In the genomic region with DNA sequence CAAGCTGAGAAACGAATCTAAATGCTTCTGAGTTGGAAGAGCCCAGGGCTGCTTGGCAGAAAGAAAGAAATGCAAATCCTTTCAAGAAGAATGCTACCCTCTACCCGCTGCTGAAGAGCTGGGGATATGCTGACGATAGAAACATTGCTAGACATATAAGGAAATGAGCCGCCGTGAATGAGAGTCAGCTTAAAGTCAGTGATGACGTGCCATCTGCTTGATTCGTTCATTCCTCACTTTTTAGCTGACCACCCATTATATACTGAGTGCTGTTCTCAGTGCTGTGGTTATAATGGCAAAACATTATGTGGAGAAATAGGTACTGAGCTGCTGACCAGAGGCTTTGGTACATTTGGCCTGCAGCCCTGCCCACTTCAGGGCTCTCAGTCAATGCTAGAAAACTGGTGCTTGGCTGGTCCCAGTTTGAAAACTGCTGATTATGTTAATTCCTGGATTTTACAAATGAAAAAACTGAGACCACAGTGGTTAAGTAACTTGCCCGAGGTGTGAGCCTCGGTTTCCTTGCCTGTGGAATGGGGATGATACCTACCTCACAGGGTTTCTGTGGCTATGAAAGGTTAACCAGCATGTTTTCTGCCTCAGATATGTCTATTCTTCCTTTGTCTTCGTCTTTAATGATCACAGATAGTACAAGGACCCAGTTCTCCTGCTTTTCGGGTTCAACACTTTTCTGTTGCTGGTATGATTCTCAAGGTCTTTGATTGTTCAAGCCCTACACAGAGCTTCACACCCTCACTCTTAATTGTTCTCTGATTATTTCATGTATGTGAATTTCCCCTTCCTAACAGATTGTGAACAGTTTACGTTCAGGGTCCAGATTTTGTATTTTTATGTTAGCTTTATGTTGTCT, we compare ENCODE assay signal across 7 cellular contexts. TPM values are rescaled to one million over a fixed set of nuclear protein-coding genes. Genes with fewer than 3 reads are reported as not detected.
DNase-seq lines count a peak whose midpoint lies in the region; ATAC-seq and TF ChIP-seq lines count a peak whose summit lies in the region.

No MANE protein-coding gene starts in this region.

- H3K9ac ChIP-seq in smooth muscle cell (ENCODE audit: low read depth) = peak overlapping the region; percentile 73
- H3K9ac ChIP-seq in trophoblast cell (ENCODE audit: low read length) = no peak overlapping the region

- ATAC-seq in activated CD8-positive, alpha-beta T cell treated with anti-CD3 and anti-CD28 coated beads for 36 hours = peak; percentile 64
- ATAC-seq in HG03571 (IDR thresholded peaks at IDR 0.05; ENCODE audit: unreplicated experiment) = no peak
- ATAC-seq in GM18505 (IDR thresholded peaks at IDR 0.05; ENCODE audit: unreplicated experiment) = no peak

- H3K36me3 Mint-ChIP-seq in activated CD8-positive, alpha-beta T cell treated with anti-CD3 and anti-CD28 coated beads for 36 hours (ENCODE audit: low read depth) = no peaks in the 10 kb centered on the region

- DNase-seq in HS-5 (ENCODE audit: low read depth) = peak; percentile 30
- peak; percentile 22 for DNase-seq in activated CD8-positive, alpha-beta T cell treated with anti-CD3 and anti-CD28 coated beads for 36 hours
- DNase-seq in right atrium auricular region (ENCODE audit: low spot score) = no peak
- no peak for DNase-seq in smooth muscle cell (lab: John Stamatoyannopoulos, UW; ENCODE audit: unreplicated experiment)
- no peak for DNase-seq in trophoblast cell

- H3K79me2 ChIP-seq in smooth muscle cell (ENCODE audit: low read depth) (peaks cover 36% of the 10 kb centered on the region), trophoblast cell (ENCODE audit: control insufficient read depth, insufficient read depth, low read length, poor library complexity) (peaks cover 2% of the 10 kb centered on the region)

- H4K8ac ChIP-seq in trophoblast cell (ENCODE audit: low read depth, low read length) = no peak overlapping the region

- H3K27ac Mint-ChIP-seq in activated CD8-positive, alpha-beta T cell treated with anti-CD3 and anti-CD28 coated beads for 36 hours = peak overlapping the region; percentile 44

- WGBS in smooth muscle cell (ENCODE audit: low lambda C conversion rate) = 44% methylated on average over 12 of the region's 12 CpGs
- no CpG with 5 or more reads among the region's 12 CpGs for WGBS in trophoblast cell (ENCODE audit: extremely low coverage, insufficient coverage, insufficient read length)

- H3K4me1 ChIP-seq in right atrium auricular region (peaks cover 0 to 39% of the 10 kb centered on the region in 2 donors), smooth muscle cell (ENCODE audit: low read depth) (peaks cover 37% of the 10 kb centered on the region), trophoblast cell (ENCODE audit: control insufficient read depth in 1 of 2, insufficient read depth in 2 of 2, low read length in 2 of 2) (no peaks in the 10 kb centered on the region)

- intact Hi-C loops in activated CD8-positive, alpha-beta T cell treated with anti-CD3 and anti-CD28 coated beads for 36 hours (cut with micrococcal nuclease) = no loop called here

- no peaks in the 10 kb centered on the region for H3K27me3 Mint-ChIP-seq in activated CD8-positive, alpha-beta T cell treated with anti-CD3 and anti-CD28 coated beads for 36 hours

- peaks cover 23% of the 10 kb centered on the region for H3F3A ChIP-seq in smooth muscle cell (ENCODE audit: low read depth)

- H3K79me1 ChIP-seq in trophoblast cell (ENCODE audit: low read length) = no peaks in the 10 kb centered on the region

- H2AFZ ChIP-seq in smooth muscle cell (ENCODE audit: low read depth) (peak overlapping the region; percentile 14), trophoblast cell (ENCODE audit: insufficient read depth, low read length, poor library complexity) (no peak overlapping the region)

- H3K27me3 ChIP-seq in right atrium auricular region (no peaks in the 10 kb centered on the region), smooth muscle cell (ENCODE audit: low read depth) (no peaks in the 10 kb centered on the region), trophoblast cell (ENCODE audit: insufficient read depth, low read length) (no peaks in the 10 kb centered on the region)

- no peaks in the 10 kb centered on the region for H3K9me3 Mint-ChIP-seq in activated CD8-positive, alpha-beta T cell treated with anti-CD3 and anti-CD28 coated beads for 36 hours

- H3K9me3 ChIP-seq in right atrium auricular region = no peaks in the 10 kb centered on the region
- H3K9me3 ChIP-seq in smooth muscle cell (replicated peaks; ENCODE audit: low read depth) = no peaks in the 10 kb centered on the region
- H3K9me3 ChIP-seq in trophoblast cell (ENCODE audit: insufficient read depth, low read depth, low read length) = no peaks in the 10 kb centered on the region

- peaks cover 36% of the 10 kb centered on the region for H3K4me1 Mint-ChIP-seq in activated CD8-positive, alpha-beta T cell treated with anti-CD3 and anti-CD28 coated beads for 36 hours (ENCODE audit: low read depth)

- no peak overlapping the region for H2BK5ac ChIP-seq in trophoblast cell (ENCODE audit: low read depth, low read length, poor library complexity)

- TF ChIP-seq POLR2A in GM18505 (IDR thresholded peaks at IDR 0.05; ENCODE audit: borderline replicate concordance, extremely low read depth, insufficient read depth, insufficient read length) = no peak

- no peak overlapping the region for H2BK120ac ChIP-seq in trophoblast cell (ENCODE audit: insufficient read depth, low read length, poor library complexity)

- no peak overlapping the region for H3K4ac ChIP-seq in trophoblast cell (ENCODE audit: low read depth, low read length)

- peak overlapping the region; percentile 44 to 67 for H3K27ac ChIP-seq in right atrium auricular region
- peak overlapping the region; percentile 95 for H3K27ac ChIP-seq in smooth muscle cell (ENCODE audit: low read depth)
- no peak overlapping the region for H3K27ac ChIP-seq in trophoblast cell (ENCODE audit: low read depth, low read length)

- H4K91ac ChIP-seq in trophoblast cell (ENCODE audit: low read depth, low read length) = no peak overlapping the region

- peaks cover 6% of the 10 kb centered on the region for H4K20me1 ChIP-seq in smooth muscle cell (ENCODE audit: low read depth)

- H3K4me3 ChIP-seq in right atrium auricular region (no peak overlapping the region), smooth muscle cell (no peak overlapping the region), trophoblast cell (ENCODE audit: low read depth, low read length) (no peak overlapping the region)

- no peak overlapping the region for H2BK12ac ChIP-seq in trophoblast cell (ENCODE audit: low read length)

- TF ChIP-seq CTCF in activated CD8-positive, alpha-beta T cell treated with anti-CD3 and anti-CD28 coated beads for 36 hours (IDR thresholded peaks at IDR 0.05) = no peak
- TF ChIP-seq CTCF in right atrium auricular region (IDR thresholded peaks at IDR 0.05) = no peak
- no peak for TF ChIP-seq CTCF in smooth muscle cell (IDR thresholded peaks at IDR 0.05; ENCODE audit: borderline replicate concordance, insufficient read depth, poor library complexity, severe bottlenecking)

- H2AK5ac ChIP-seq in trophoblast cell (ENCODE audit: low read length) = no peak overlapping the region

- H3K36me3 ChIP-seq in right atrium auricular region (no peaks in the 10 kb centered on the region), smooth muscle cell (ENCODE audit: low read depth) (no peaks in the 10 kb centered on the region), trophoblast cell (ENCODE audit: control insufficient read depth in 1 of 2, insufficient read depth in 2 of 2, low read length in 2 of 2) (no peaks in the 10 kb centered on the region)

- POLR2A ChIA-PET in activated CD8-positive, alpha-beta T cell treated with anti-CD3 and anti-CD28 coated beads for 36 hours (lab: Charles Lee) = interaction anchor here (0.5 to 1.2 kb wide), 2 partner anchors 13 to 33 kb away, joined by 3 to 6 read pairs; no protein-coding TSS in a partner anchor

- H3K14ac ChIP-seq in trophoblast cell (ENCODE audit: low read length) = no peak overlapping the region

- no peak overlapping the region for H3K4me3 Mint-ChIP-seq in activated CD8-positive, alpha-beta T cell treated with anti-CD3 and anti-CD28 coated beads for 36 hours

- no peak overlapping the region for H3K23ac ChIP-seq in trophoblast cell (ENCODE audit: low read length)

- CTCF ChIA-PET in activated CD8-positive, alpha-beta T cell treated with anti-CD3 and anti-CD28 coated beads for 36 hours (lab: Charles Lee) = interaction anchor here (1.6 to 5.5 kb wide), 3 partner anchors 12 to 70 kb away, joined by 4 to 21 read pairs (median 7); no protein-coding TSS in a partner anchor

- no peak overlapping the region for H4K12ac ChIP-seq in trophoblast cell (ENCODE audit: low read depth, low read length)

- H3K4me2 ChIP-seq in smooth muscle cell = peak overlapping the region; percentile 71
- H3K4me2 ChIP-seq in trophoblast cell (ENCODE audit: low read length) = no peak overlapping the region

- H3K18ac ChIP-seq in trophoblast cell (ENCODE audit: low read length) = no peak overlapping the region

RNA-seq across cellular contexts. Expression of a gene that starts 27.7 kb away (rescaled TPM):
- 10 to 100 TPM; 18.4 to 18.5 TPM for total RNA-seq in activated CD8-positive, alpha-beta T cell treated with anti-CD3 and anti-CD28 coated beads for 36 hours
- total RNA-seq in right atrium auricular region (100 to 1,000 TPM; 140 to 199 TPM), smooth muscle cell (85.0 and 90.6 TPM in 2 replicates)
- 16.1 and 20.8 TPM in 2 replicates for polyA plus RNA-seq in smooth muscle cell
- 28.1 and 29.5 TPM in 2 replicates for polyA plus RNA-seq in trophoblast cell (2013)

Comparison
In these comparisons a context has a peak if more than half of its experiments do, and no peak if none do; other contexts are left out.
1. DNase-seq: peak in HS-5 (single experiment) and activated CD8-positive, alpha-beta T cell treated with anti-CD3 and anti-CD28 coated beads for 36 hours (single experiment); none in right atrium auricular region (single experiment), smooth muscle cell (single experiment) and trophoblast cell (0 of 2).